Comparison of ENCODE assay signal across 2 cellular contexts in the genomic region with DNA sequence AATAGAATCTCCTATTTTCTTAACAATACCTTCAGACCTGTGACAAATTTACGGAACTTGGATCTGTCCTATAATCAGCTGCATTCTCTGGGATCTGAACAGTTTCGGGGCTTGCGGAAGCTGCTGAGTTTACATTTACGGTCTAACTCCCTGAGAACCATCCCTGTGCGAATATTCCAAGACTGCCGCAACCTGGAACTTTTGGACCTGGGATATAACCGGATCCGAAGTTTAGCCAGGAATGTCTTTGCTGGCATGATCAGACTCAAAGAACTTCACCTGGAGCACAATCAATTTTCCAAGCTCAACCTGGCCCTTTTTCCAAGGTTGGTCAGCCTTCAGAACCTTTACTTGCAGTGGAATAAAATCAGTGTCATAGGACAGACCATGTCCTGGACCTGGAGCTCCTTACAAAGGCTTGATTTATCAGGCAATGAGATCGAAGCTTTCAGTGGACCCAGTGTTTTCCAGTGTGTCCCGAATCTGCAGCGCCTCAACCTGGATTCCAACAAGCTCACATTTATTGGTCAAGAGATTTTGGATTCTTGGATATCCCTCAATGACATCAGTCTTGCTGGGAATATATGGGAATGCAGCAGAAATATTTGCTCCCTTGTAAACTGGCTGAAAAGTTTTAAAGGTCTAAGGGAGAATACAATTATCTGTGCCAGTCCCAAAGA.
TF ChIP-seq lines count a peak whose summit lies in the region.

No MANE protein-coding gene starts in this region.

TF ChIP-seq in neural cell, 6 proteins besides CTCF, POLR2A, EP300 and RAD21:
- TF ChIP-seq, protein P1, sequence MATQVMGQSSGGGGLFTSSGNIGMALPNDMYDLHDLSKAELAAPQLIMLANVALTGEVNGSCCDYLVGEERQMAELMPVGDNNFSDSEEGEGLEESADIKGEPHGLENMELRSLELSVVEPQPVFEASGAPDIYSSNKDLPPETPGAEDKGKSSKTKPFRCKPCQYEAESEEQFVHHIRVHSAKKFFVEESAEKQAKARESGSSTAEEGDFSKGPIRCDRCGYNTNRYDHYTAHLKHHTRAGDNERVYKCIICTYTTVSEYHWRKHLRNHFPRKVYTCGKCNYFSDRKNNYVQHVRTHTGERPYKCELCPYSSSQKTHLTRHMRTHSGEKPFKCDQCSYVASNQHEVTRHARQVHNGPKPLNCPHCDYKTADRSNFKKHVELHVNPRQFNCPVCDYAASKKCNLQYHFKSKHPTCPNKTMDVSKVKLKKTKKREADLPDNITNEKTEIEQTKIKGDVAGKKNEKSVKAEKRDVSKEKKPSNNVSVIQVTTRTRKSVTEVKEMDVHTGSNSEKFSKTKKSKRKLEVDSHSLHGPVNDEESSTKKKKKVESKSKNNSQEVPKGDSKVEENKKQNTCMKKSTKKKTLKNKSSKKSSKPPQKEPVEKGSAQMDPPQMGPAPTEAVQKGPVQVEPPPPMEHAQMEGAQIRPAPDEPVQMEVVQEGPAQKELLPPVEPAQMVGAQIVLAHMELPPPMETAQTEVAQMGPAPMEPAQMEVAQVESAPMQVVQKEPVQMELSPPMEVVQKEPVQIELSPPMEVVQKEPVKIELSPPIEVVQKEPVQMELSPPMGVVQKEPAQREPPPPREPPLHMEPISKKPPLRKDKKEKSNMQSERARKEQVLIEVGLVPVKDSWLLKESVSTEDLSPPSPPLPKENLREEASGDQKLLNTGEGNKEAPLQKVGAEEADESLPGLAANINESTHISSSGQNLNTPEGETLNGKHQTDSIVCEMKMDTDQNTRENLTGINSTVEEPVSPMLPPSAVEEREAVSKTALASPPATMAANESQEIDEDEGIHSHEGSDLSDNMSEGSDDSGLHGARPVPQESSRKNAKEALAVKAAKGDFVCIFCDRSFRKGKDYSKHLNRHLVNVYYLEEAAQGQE (IDR thresholded peaks at IDR 0.05; ENCODE audit: borderline replicate concordance): no peak
- TF ChIP-seq EZH2 (IDR thresholded peaks at IDR 0.05; ENCODE audit: borderline replicate concordance, insufficient read depth, low read length, poor library complexity, severe bottlenecking) (no peak), POLR2AphosphoS5 (IDR thresholded peaks at IDR 0.05) (no peak), SMC3 (conservative IDR thresholded peaks at IDR 0.05; ENCODE audit: poor library complexity) (no peak), MXI1 (conservative IDR thresholded peaks at IDR 0.05; ENCODE audit: poor library complexity, severe bottlenecking) (no peak), TAF1 (IDR thresholded peaks at IDR 0.05; ENCODE audit: low read depth) (no peak)

TF ChIP-seq in HEK293T, 16 proteins besides CTCF, POLR2A, EP300 and RAD21:
- TF ChIP-seq LEF1 (IDR thresholded peaks at IDR 0.05; ENCODE audit: borderline replicate concordance) (no peak), BHLHE40 (IDR thresholded peaks at IDR 0.05; ENCODE audit: borderline replicate concordance) (no peak), HDGF (IDR thresholded peaks at IDR 0.05; ENCODE audit: borderline replicate concordance) (no peak), TARDBP (IDR thresholded peaks at IDR 0.05) (no peak), CTBP1 (IDR thresholded peaks at IDR 0.05; ENCODE audit: borderline replicate concordance) (no peak), FOXK2 (IDR thresholded peaks at IDR 0.05) (no peak), SUZ12 (IDR thresholded peaks at IDR 0.05) (no peak), ELF4 (IDR thresholded peaks at IDR 0.05) (no peak), NFRKB (IDR thresholded peaks at IDR 0.05) (no peak), FOXM1 (IDR thresholded peaks at IDR 0.05; ENCODE audit: borderline replicate concordance) (no peak), ZNF384 (IDR thresholded peaks at IDR 0.05) (no peak), SP1 (IDR thresholded peaks at IDR 0.05) (no peak), L3MBTL2 (conservative IDR thresholded peaks at IDR 0.05) (no peak), FOXA1 (IDR thresholded peaks at IDR 0.05) (no peak), ARNT (IDR thresholded peaks at IDR 0.05) (no peak)
- TF ChIP-seq, protein P2, sequence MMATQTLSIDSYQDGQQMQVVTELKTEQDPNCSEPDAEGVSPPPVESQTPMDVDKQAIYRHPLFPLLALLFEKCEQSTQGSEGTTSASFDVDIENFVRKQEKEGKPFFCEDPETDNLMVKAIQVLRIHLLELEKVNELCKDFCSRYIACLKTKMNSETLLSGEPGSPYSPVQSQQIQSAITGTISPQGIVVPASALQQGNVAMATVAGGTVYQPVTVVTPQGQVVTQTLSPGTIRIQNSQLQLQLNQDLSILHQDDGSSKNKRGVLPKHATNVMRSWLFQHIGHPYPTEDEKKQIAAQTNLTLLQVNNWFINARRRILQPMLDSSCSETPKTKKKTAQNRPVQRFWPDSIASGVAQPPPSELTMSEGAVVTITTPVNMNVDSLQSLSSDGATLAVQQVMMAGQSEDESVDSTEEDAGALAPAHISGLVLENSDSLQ (IDR thresholded peaks at IDR 0.05): no peak
